ENCODE assay signal across 8 cellular contexts in the genomic region with DNA sequence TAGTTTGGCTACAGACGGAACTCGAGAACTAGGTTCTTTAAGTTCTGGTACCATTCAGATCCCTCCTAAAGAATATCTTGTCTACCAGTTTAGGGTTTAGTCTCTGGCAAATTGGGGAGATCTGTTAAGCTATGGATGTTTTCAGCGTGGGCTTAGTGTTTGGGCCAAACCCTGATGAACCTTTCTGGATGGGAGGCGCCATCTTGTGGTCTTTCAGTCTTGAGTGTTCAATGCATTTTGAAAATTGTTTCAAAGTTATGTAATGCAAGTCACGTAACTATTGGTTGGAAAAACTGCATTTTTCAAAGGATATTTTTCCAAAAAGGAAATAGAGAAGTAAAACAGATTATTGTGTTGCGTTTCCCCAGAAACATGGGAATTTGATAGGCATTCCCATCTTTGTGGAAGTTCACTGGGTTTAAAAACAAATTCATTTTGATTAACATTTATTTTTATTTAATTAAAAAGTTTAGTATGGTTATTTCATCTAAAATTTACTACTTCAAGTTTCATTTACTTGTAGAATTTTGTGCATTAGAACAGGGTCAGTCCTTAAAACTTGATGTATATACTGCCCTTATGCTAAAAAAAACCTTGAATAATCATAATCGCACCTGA.
A peak's percentile ranks its signal among the peaks of the same experiment; 100 is the strongest.
DNase-seq lines count a peak whose midpoint lies in the region; ATAC-seq and TF ChIP-seq lines count a peak whose summit lies in the region.

No MANE protein-coding gene starts in this region.

- H3K4me1 Mint-ChIP-seq in H9: no peaks in the 10 kb centered on the region
- no peaks in the 10 kb centered on the region for H3K4me1 Mint-ChIP-seq in natural killer cell treated with Interleukin-12 subunit alpha and Interleukin-12 subunit beta and Interleukin-15 and Interleukin-18, amount 100 ng/mL, for 72 hours (ENCODE audit: low read depth in 2 of 2)

- H3K27me3 ChIP-seq in H9 (ENCODE audit: insufficient read depth, low read length): no peaks in the 10 kb centered on the region

- no peak overlapping the region for H3K4ac ChIP-seq in H9 (ENCODE audit: low read depth, low read length)

- no peaks in the 10 kb centered on the region for H3K36me3 Mint-ChIP-seq in H9 (ENCODE audit: insufficient read depth in 1 of 3, low read depth in 3 of 3)
- H3K36me3 Mint-ChIP-seq in natural killer cell treated with Interleukin-12 subunit alpha and Interleukin-12 subunit beta and Interleukin-15 and Interleukin-18, amount 100 ng/mL, for 72 hours: no peaks in the 10 kb centered on the region

- no peak overlapping the region for H2AK5ac ChIP-seq in H9 (ENCODE audit: insufficient read length, low read length)

- TF ChIP-seq CTCF in H9 (conservative IDR thresholded peaks at IDR 0.05) (peak; percentile 74), cardiac fibroblast (IDR thresholded peaks at IDR 0.05; ENCODE audit: low read depth, low read length) (peak; percentile 37)

- WGBS in H9 (ENCODE audit: extremely low coverage, insufficient read length, low lambda C conversion rate): no CpG with 5 or more reads among the region's 7 CpGs

- H3K18ac ChIP-seq in H9 (ENCODE audit: insufficient read length, low read depth, low read length): no peak overlapping the region

- no peak overlapping the region for H3K9ac ChIP-seq in H9 (ENCODE audit: extremely low read depth, insufficient read length, low read length)

- H4K8ac ChIP-seq in H9 (replicated peaks; ENCODE audit: insufficient read length, low read depth, low read length): no peak overlapping the region

- no peak overlapping the region for H3K27ac Mint-ChIP-seq in H9
- no peak overlapping the region for H3K27ac Mint-ChIP-seq in natural killer cell treated with Interleukin-12 subunit alpha and Interleukin-12 subunit beta and Interleukin-15 and Interleukin-18, amount 100 ng/mL, for 72 hours

- H3K79me2 ChIP-seq in H9 (ENCODE audit: insufficient read depth, low read length): no peaks in the 10 kb centered on the region

- H3K23me2 ChIP-seq in H9 (ENCODE audit: insufficient read length, low read depth, low read length, poor library complexity, severe bottlenecking): no peaks in the 10 kb centered on the region

- ATAC-seq in natural killer cell treated with Interleukin-12 subunit alpha and Interleukin-12 subunit beta and Interleukin-15 and Interleukin-18, amount 100 ng/mL, for 72 hours: no peak

- H3K27me3 Mint-ChIP-seq in H9 (ENCODE audit: low read depth): no peaks in the 10 kb centered on the region
- peaks cover 7 to 12% of the 10 kb centered on the region in 2 donors for H3K27me3 Mint-ChIP-seq in natural killer cell treated with Interleukin-12 subunit alpha and Interleukin-12 subunit beta and Interleukin-15 and Interleukin-18, amount 100 ng/mL, for 72 hours

- H3K4me1 ChIP-seq in H9 (ENCODE audit: insufficient read depth, low read length): no peaks in the 10 kb centered on the region

- H3K79me1 ChIP-seq in H9 (ENCODE audit: insufficient read depth, low read depth, low read length, poor library complexity, severe bottlenecking): no peaks in the 10 kb centered on the region

- no peak overlapping the region for H2BK20ac ChIP-seq in H9 (ENCODE audit: low read depth, low read length, poor library complexity, severe bottlenecking)

- no peak overlapping the region for H4K5ac ChIP-seq in H9 (ENCODE audit: insufficient read length, low read depth, low read length)

- no peak overlapping the region for H2BK5ac ChIP-seq in H9 (ENCODE audit: insufficient read length, low read length)

- H3K4me2 ChIP-seq in H9 (ENCODE audit: insufficient read depth, insufficient read length, low read length): no peak overlapping the region

- no peak overlapping the region for H2BK120ac ChIP-seq in H9 (ENCODE audit: low read depth, low read length, poor library complexity, severe bottlenecking)

- no peaks in the 10 kb centered on the region for H3K9me3 Mint-ChIP-seq in H9
- H3K9me3 Mint-ChIP-seq in natural killer cell treated with Interleukin-12 subunit alpha and Interleukin-12 subunit beta and Interleukin-15 and Interleukin-18, amount 100 ng/mL, for 72 hours: no peaks in the 10 kb centered on the region

- H4K91ac ChIP-seq in H9 (ENCODE audit: insufficient read length, low read depth, low read length): no peak overlapping the region

- H3K9me3 ChIP-seq in H9 (ENCODE audit: control insufficient read depth, low read depth, low read length): no peaks in the 10 kb centered on the region

- H3T11ph ChIP-seq in H9 (ENCODE audit: low read length): no peak overlapping the region

- no peak overlapping the region for H3K4me3 Mint-ChIP-seq in H9
- H3K4me3 Mint-ChIP-seq in natural killer cell treated with Interleukin-12 subunit alpha and Interleukin-12 subunit beta and Interleukin-15 and Interleukin-18, amount 100 ng/mL, for 72 hours: no peak overlapping the region

- H4K20me1 ChIP-seq in H9 (ENCODE audit: control insufficient read depth, insufficient read depth, insufficient read length): no peaks in the 10 kb centered on the region

- H3K23ac ChIP-seq in H9 (ENCODE audit: insufficient read length, low read depth, low read length): no peak overlapping the region

- H3K27ac ChIP-seq in H9 (ENCODE audit: insufficient read length, low read depth, low read length): no peak overlapping the region

- no peak overlapping the region for H2BK15ac ChIP-seq in H9 (ENCODE audit: low read depth, low read length)

- H3K4me3 ChIP-seq in cardiac fibroblast (replicated peaks in 1 of 2; ENCODE audit: low read depth in 2 of 2, low read length in 2 of 2): no peak overlapping the region

- no peak overlapping the region for H2AFZ ChIP-seq in H9 (ENCODE audit: low read length)

- no peak overlapping the region for H3K56ac ChIP-seq in H9 (ENCODE audit: insufficient read length, low read depth, low read length)

- no peak overlapping the region for H2BK12ac ChIP-seq in H9 (ENCODE audit: insufficient read length, low read depth, low read length)

- DNase-seq in DMS 273 (lab: John Stamatoyannopoulos, UW; ENCODE audit: unreplicated experiment): peak; percentile 70
- no peak for DNase-seq in H9
- DNase-seq in NCI-H82 (lab: John Stamatoyannopoulos, UW): peak; percentile 71
- DNase-seq in cardiac fibroblast (ENCODE audit: low read depth in 2 of 2): peak; percentile 58 to 61
- peak; percentile 57 to 70 for DNase-seq in lung microvascular endothelial cell (ENCODE audit: low read depth in 2 of 2)
- no peak for DNase-seq in NCI-H128 (lab: John Stamatoyannopoulos, UW; ENCODE audit: unreplicated experiment)
- DNase-seq in natural killer cell treated with Interleukin-12 subunit alpha and Interleukin-12 subunit beta and Interleukin-15 and Interleukin-18, amount 100 ng/mL, for 72 hours (ENCODE audit: low spot score): no peak
- no peak for DNase-seq in stimulated activated CD8-positive, alpha-beta memory T cell treated with anti-CD3 and anti-CD28 coated beads, Interleukin-4, amount 100 ng/mL, for 48 hours

- H3K14ac ChIP-seq in H9 (ENCODE audit: insufficient read depth, low read length): no peak overlapping the region

Comparison
In these comparisons a context has a peak if more than half of its experiments do, and no peak if none do; other contexts are left out.
1. DNase-seq: peak in DMS 273 (single experiment), NCI-H82 (single experiment), cardiac fibroblast (2 of 2) and lung microvascular endothelial cell (2 of 2); none in H9 (single experiment), NCI-H128 (single experiment), natural killer cell treated with Interleukin-12 subunit alpha and Interleukin-12 subunit beta and Interleukin-15 and Interleukin-18, amount 100 ng/mL, for 72 hours (single experiment) and stimulated activated CD8-positive, alpha-beta memory T cell treated with anti-CD3 and anti-CD28 coated beads, Interleukin-4, amount 100 ng/mL, for 48 hours (single experiment).